Comparison of ENCODE assay signal across 18 cellular contexts in genomic region chr1:75449998-75450397, GRCh38.
DNase-seq lines count a peak whose midpoint lies in the region; TF ChIP-seq lines count a peak whose summit lies in the region.
"Had no signal": no experiment of that assay in that cellular context is flagged by ENCODE, and none has a peak within 500 bp of the region (broad histone marks: within the 10 kb centered on the region; RNA-seq: fewer than 3 reads in every experiment).

No MANE protein-coding gene starts in this region.

- H3K4me3 ChIP-seq in mammary epithelial cell (replicated peaks in 1 of 3; ENCODE audit: insufficient read depth in 1 of 3, low read depth in 2 of 3, low read length in 3 of 3) (no peak overlapping the region), mesenchymal stem cell (ENCODE audit: insufficient read depth in 1 of 2, low read depth in 1 of 2, low read length in 2 of 2) (no peak overlapping the region)
- H3K4me3 ChIP-seq: GM12878, GM23248 had no signal

- dilution Hi-C loops in mammary epithelial cell (cut with HindIII; ENCODE audit: low sequenced_read_pairs), result no loop called here

- H3K27me3 ChIP-seq in mammary epithelial cell (ENCODE audit: insufficient read depth, low read length), result no peaks in the 10 kb centered on the region
- H3K27me3 ChIP-seq in mesenchymal stem cell (ENCODE audit: control insufficient read depth in 1 of 2, insufficient read depth in 1 of 2, low read length in 2 of 2), result no peaks in the 10 kb centered on the region

- H2AK5ac ChIP-seq in mesenchymal stem cell (ENCODE audit: low read length, severe bottlenecking), result no peak overlapping the region

- H4K20me1 ChIP-seq in mammary epithelial cell (ENCODE audit: insufficient read depth, low read length), result no peaks in the 10 kb centered on the region

- H2BK12ac ChIP-seq in mesenchymal stem cell (ENCODE audit: low read length in 2 of 2), result no peak overlapping the region

- no peak overlapping the region for H3K18ac ChIP-seq in mesenchymal stem cell (ENCODE audit: low read depth in 1 of 2, low read length in 2 of 2)

- H4K91ac ChIP-seq in mesenchymal stem cell (ENCODE audit: low read length), result no peak overlapping the region

- H3K4me2 ChIP-seq in mammary epithelial cell (ENCODE audit: insufficient read depth, low read depth, low read length) (no peak overlapping the region), mesenchymal stem cell (ENCODE audit: low read length, poor library complexity, severe bottlenecking) (no peak overlapping the region)

- H2BK15ac ChIP-seq in mesenchymal stem cell (ENCODE audit: low read depth, poor library complexity, severe bottlenecking), result no peak overlapping the region

- H2BK120ac ChIP-seq in mesenchymal stem cell (ENCODE audit: low read depth, low read length), result no peak overlapping the region

- CTCF ChIA-PET in MCF 10A (lab: Yijun Ruan, JAX), result interaction anchor here (0.7 kb wide), 1 partner anchor 218 kb away, joined by 3 read pairs; no protein-coding TSS in a partner anchor
- CTCF ChIA-PET in mammary epithelial cell (lab: Charles Lee; ENCODE audit: low non-redundant PET), result no interaction called here

- in situ Hi-C loops in mammary epithelial cell (cut with MboI; ENCODE audit: low sequenced_read_pairs in 2 of 2), result no loop called here

- BruUV-seq in MCF 10A (replicated peaks; lab: Mats Ljungman, UMichigan) (no TSS peak), mammary epithelial cell (replicated peaks; lab: Mats Ljungman, UMichigan) (no TSS peak)

- H3K4me1 ChIP-seq in mammary epithelial cell (ENCODE audit: insufficient read depth, low read length), result no peaks in the 10 kb centered on the region
- H3K4me1 ChIP-seq in mesenchymal stem cell (ENCODE audit: control insufficient read depth, insufficient read depth, low read depth, low read length), result no peaks in the 10 kb centered on the region

- intact Hi-C loops in MCF 10A (cut with micrococcal nuclease) (no loop called here), mammary epithelial cell (cut with micrococcal nuclease) (no loop called here)

- no peaks in the 10 kb centered on the region for H3K27me3 Mint-ChIP-seq in MCF 10A (ENCODE audit: insufficient read depth, unreplicated experiment)

- H3K14ac ChIP-seq in mesenchymal stem cell (ENCODE audit: low read length in 2 of 2), result no peak overlapping the region

- no peak overlapping the region for H2BK5ac ChIP-seq in mesenchymal stem cell (ENCODE audit: low read depth, low read length, poor library complexity, severe bottlenecking)

- no peaks in the 10 kb centered on the region for H3K36me3 Mint-ChIP-seq in MCF 10A (ENCODE audit: insufficient read depth, unreplicated experiment)
- H3K36me3 Mint-ChIP-seq: CD4-positive, CD25-positive, alpha-beta regulatory T cell; CD8-positive, alpha-beta T cell had no signal

- no peak overlapping the region for H3K23ac ChIP-seq in mesenchymal stem cell (ENCODE audit: low read length in 2 of 2)

- H3K36me3 ChIP-seq in mammary epithelial cell (ENCODE audit: insufficient read depth, low read length) (no peaks in the 10 kb centered on the region), mesenchymal stem cell (ENCODE audit: control insufficient read depth in 1 of 2, insufficient read depth in 2 of 2, low read depth in 1 of 2, low read length in 2 of 2) (no peaks in the 10 kb centered on the region)

- no peak overlapping the region for H3K4me3 Mint-ChIP-seq in MCF 10A (ENCODE audit: unreplicated experiment)
- H3K4me3 Mint-ChIP-seq: CD4-positive, CD25-positive, alpha-beta regulatory T cell; CD8-positive, alpha-beta T cell had no signal

- H2AFZ ChIP-seq in mammary epithelial cell (ENCODE audit: low read depth, low read length), result no peak overlapping the region
- no peak overlapping the region for H2AFZ ChIP-seq in mesenchymal stem cell (ENCODE audit: low read depth, low read length)
- H2AFZ ChIP-seq: GM23248 had no signal

- no peaks in the 10 kb centered on the region for H3K9me3 ChIP-seq in mammary epithelial cell (replicated peaks; ENCODE audit: insufficient read depth, low read length)
- H3K9me3 ChIP-seq in mesenchymal stem cell (ENCODE audit: control insufficient read depth, low read length), result peaks cover 26% of the 10 kb centered on the region

- DNase-seq in MCF 10A (ENCODE audit: unreplicated experiment) (peak; percentile 26), mammary epithelial cell (no peak), NCI-H226 (peak; percentile 72), mesenchymal stem cell (peak; percentile 35), CD1c-positive myeloid dendritic cell (ENCODE audit: extremely low spot score) (no peak), glomerular visceral epithelial cell (ENCODE audit: extremely low spot score) (no peak)
- DNase-seq: 8988T; C1 segment of cervical spinal cord; CD4-positive, CD25-positive, alpha-beta regulatory T cell; CD8-positive, alpha-beta T cell; DMS 273 treated with DMSO at 0.1 percent for 48 hours; DMS79; EL; GDM1; GM23248; H7; HCEC 1CT had no signal

- no peaks in the 10 kb centered on the region for H3K79me1 ChIP-seq in mesenchymal stem cell (replicated peaks; ENCODE audit: low read length, poor library complexity, severe bottlenecking)

- 64% methylated on average over 4 of the region's 5 CpGs for WGBS in mammary epithelial cell (ENCODE audit: low coverage, missing lambda C conversion rate)
- WGBS in mesenchymal stem cell, result 65% methylated on average over 5 of the region's 5 CpGs

- H3K27ac Mint-ChIP-seq in MCF 10A (ENCODE audit: low read depth, unreplicated experiment), result no peak overlapping the region
- H3K27ac Mint-ChIP-seq: CD4-positive, CD25-positive, alpha-beta regulatory T cell; CD8-positive, alpha-beta T cell had no signal

- POLR2A ChIA-PET in MCF 10A (lab: Yijun Ruan, JAX), result no interaction called here

- no peak overlapping the region for H4K8ac ChIP-seq in mesenchymal stem cell (ENCODE audit: low read length)

- no peak overlapping the region for H3K9ac ChIP-seq in mammary epithelial cell (ENCODE audit: insufficient read depth, low read length)
- H3K9ac ChIP-seq in mesenchymal stem cell (ENCODE audit: low read length), result no peak overlapping the region
- H3K9ac ChIP-seq: GM23248 had no signal

- H3K27ac ChIP-seq in mammary epithelial cell (ENCODE audit: insufficient read depth, low read depth, low read length), result no peak overlapping the region
- H3K27ac ChIP-seq in mesenchymal stem cell (ENCODE audit: low read length, poor library complexity, severe bottlenecking), result no peak overlapping the region
- H3K27ac ChIP-seq: GM23248 had no signal

- no peaks in the 10 kb centered on the region for H3K4me1 Mint-ChIP-seq in MCF 10A (ENCODE audit: insufficient read depth, unreplicated experiment)
- H3K4me1 Mint-ChIP-seq: CD4-positive, CD25-positive, alpha-beta regulatory T cell had no signal

- TF ChIP-seq CTCF in MCF 10A (IDR thresholded peaks at IDR 0.05; ENCODE audit: unreplicated experiment), result no peak
- no peak for TF ChIP-seq CTCF in mammary epithelial cell (conservative IDR thresholded peaks at IDR 0.05 in 1 of 2, IDR thresholded peaks at IDR 0.05 in 1 of 2; ENCODE audit: extremely low read depth in 1 of 2, insufficient read depth in 1 of 2, low read depth in 1 of 2, low read length in 2 of 2)

- H3K79me2 ChIP-seq in mammary epithelial cell (ENCODE audit: insufficient read depth, low read length), result no peaks in the 10 kb centered on the region

- no peaks in the 10 kb centered on the region for H3K9me3 Mint-ChIP-seq in MCF 10A (ENCODE audit: unreplicated experiment)

- no peak overlapping the region for H3K4ac ChIP-seq in mesenchymal stem cell (ENCODE audit: low read depth in 1 of 2, low read length in 2 of 2)

Comparison
In these comparisons a context has a peak if more than half of its experiments do, and no peak if none do; other contexts are left out.
1. DNase-seq: peak in MCF 10A (single experiment), NCI-H226 (single experiment) and mesenchymal stem cell (single experiment); none in mammary epithelial cell (single experiment), CD1c-positive myeloid dendritic cell (single experiment) and glomerular visceral epithelial cell (single experiment).